ENCODE assay signal across 9 cellular contexts in the genomic region with DNA sequence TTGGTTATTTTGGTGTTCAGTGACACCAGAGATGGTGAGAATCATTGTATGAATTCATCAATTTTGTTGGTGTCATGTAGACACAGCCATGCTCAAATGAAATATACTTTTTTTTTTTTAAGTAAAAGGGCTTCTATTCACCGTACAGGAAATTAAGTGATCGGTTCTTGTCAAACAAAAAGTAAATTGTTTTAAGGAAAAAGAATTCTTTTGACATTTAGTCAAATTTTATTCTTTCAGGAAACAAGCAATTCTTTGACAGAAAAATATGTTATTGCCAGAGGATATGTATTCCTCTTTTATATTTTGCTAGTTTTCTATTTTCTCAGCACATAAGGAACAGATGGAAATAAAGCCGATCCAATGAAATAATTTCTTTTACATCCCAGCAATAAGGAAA.
"Had no signal": no experiment of that assay in that cellular context is flagged by ENCODE, and none has a peak within 500 bp of the region (broad histone marks: within the 10 kb centered on the region; RNA-seq: fewer than 3 reads in every experiment).

No MANE protein-coding gene starts in this region.

- H3K27ac ChIP-seq: HL-60 had no signal

- H3K4me3 Mint-ChIP-seq: GM23338, H9, IgD-negative memory B cell had no signal

- FAIRE-seq: H1, H54, HepG2 had no signal

- H3K27me3 Mint-ChIP-seq: IgD-negative memory B cell had no signal

- ATAC-seq: GM23338, HepG2 had no signal

- H3K27ac Mint-ChIP-seq: GM23338, H9, IgD-negative memory B cell had no signal

- H3K4me1 Mint-ChIP-seq: IgD-negative memory B cell had no signal

- H3K4me3 ChIP-seq: GM23338 had no signal

- H3K9me3 Mint-ChIP-seq: GM23338, H9 had no signal

- DNase-seq: H9, HCEC 1CT, KBM-7 had no signal
